21 cellular contexts compared by ENCODE assay signal in genomic region chr2:133198678-133199077, GRCh38.
"Had no signal": no experiment of that assay in that cellular context is flagged by ENCODE, and none has a peak within 500 bp of the region (broad histone marks: within the 10 kb centered on the region; RNA-seq: fewer than 3 reads in every experiment).

No MANE protein-coding gene starts in this region.

- H3K4me1 ChIP-seq: colonic mucosa, esophagus muscularis mucosa, gastroesophageal sphincter, heart left ventricle, left ventricle myocardium inferior, lower lobe of right lung had no signal

- H3K36me3 ChIP-seq: colonic mucosa, esophagus muscularis mucosa, gastroesophageal sphincter, heart left ventricle, left ventricle myocardium inferior, lower lobe of right lung had no signal

- FAIRE-seq: frontal cortex, islet of Langerhans, keratinocyte had no signal

- H3K9me3 ChIP-seq: colonic mucosa, esophagus muscularis mucosa, lower lobe of right lung, mucosa of descending colon had no signal

- H3K27ac ChIP-seq: colonic mucosa, epithelial cell of prostate, esophagus muscularis mucosa, foreskin keratinocyte, gastroesophageal sphincter, heart left ventricle, left ventricle myocardium inferior, lower lobe of right lung had no signal

- ATAC-seq: effector memory CD8-positive, alpha-beta T cell; foreskin keratinocyte; gastroesophageal sphincter; heart left ventricle; left cardiac atrium; lower lobe of right lung; mucosa of descending colon had no signal

- H3K4me3 ChIP-seq: colonic mucosa, esophagus muscularis mucosa, gastroesophageal sphincter, heart left ventricle, left ventricle myocardium inferior, lower lobe of right lung, mucosa of descending colon had no signal

- DNase-seq: colonic mucosa; cortex of kidney; effector CD8-positive, alpha-beta T cell; effector memory CD8-positive, alpha-beta T cell; endodermal cell; erythroblast; foreskin keratinocyte; heart left ventricle; hippocampal formation; left cardiac atrium; left ventricle myocardium inferior; lower lobe of right lung; mesenchymal stem cell; mucosa of descending colon; naive B cell had no signal

- H3K27me3 ChIP-seq: colonic mucosa, esophagus muscularis mucosa, foreskin keratinocyte, gastroesophageal sphincter, heart left ventricle had no signal
